ENCODE assay signal across 8 cellular contexts in genomic region chr2:218282173-218282991, GRCh38. TPM values are rescaled to one million over a fixed set of nuclear protein-coding genes. Genes with fewer than 3 reads are reported as not detected.
A peak's percentile ranks its signal among the peaks of the same experiment; 100 is the strongest.
DNase-seq lines count a peak whose midpoint lies in the region; ATAC-seq and TF ChIP-seq lines count a peak whose summit lies in the region.

No MANE protein-coding gene starts in this region.

- ATAC-seq in HG03469 (IDR thresholded peaks at IDR 0.05; ENCODE audit: unreplicated experiment) (no peak), HG03442 (IDR thresholded peaks at IDR 0.05; ENCODE audit: unreplicated experiment) (no peak), HG03520 (IDR thresholded peaks at IDR 0.05; ENCODE audit: unreplicated experiment) (no peak)

- no peaks in the 10 kb centered on the region for H3K4me1 ChIP-seq in HEK293 (ENCODE audit: control insufficient read depth, insufficient read depth, low read length)
- H3K4me1 ChIP-seq in adrenal gland (replicated peaks in 1 of 2): peaks cover 59 to 63% of the 10 kb centered on the region in 2 donors
- H3K4me1 ChIP-seq in spleen: peaks cover 48 to 61% (median 56%) of the 10 kb centered on the region in 6 donors

- H3K4me3 ChIP-seq in HEK293 (ENCODE audit: low read depth, low read length) (no peak overlapping the region), adrenal gland (no peak overlapping the region), spleen (no peak overlapping the region)

- peaks cover 0 to 43% of the 10 kb centered on the region in 2 experiments; a peak in 2 of 3 replicates for H3K36me3 ChIP-seq in HEK293 (ENCODE audit: control insufficient read depth in 2 of 2, insufficient read depth in 1 of 2, low read length in 2 of 2)
- peaks cover 0 to 55% of the 10 kb centered on the region in 2 donors for H3K36me3 ChIP-seq in adrenal gland (replicated peaks in 1 of 2)
- H3K36me3 ChIP-seq in spleen: peaks cover 2 to 80% (median 48%) of the 10 kb centered on the region in 6 donors

- no peak for TF ChIP-seq CTCF in HEK293 (tag by site-specific recombination; IDR thresholded peaks at IDR 0.05)
- TF ChIP-seq CTCF in adrenal gland (IDR thresholded peaks at IDR 0.05): no peak
- TF ChIP-seq CTCF in spleen (IDR thresholded peaks at IDR 0.05 in 8 of 11, conservative IDR thresholded peaks at IDR 0.05 in 3 of 11): no peak

- CTCF ChIA-PET in HEK293 (lab: Yijun Ruan, JAX): interaction anchor here (1.2 kb wide), 1 partner anchor 9 kb away, joined by 4 read pairs; no protein-coding TSS in a partner anchor

- intact Hi-C loops in adrenal gland (cut with DNase I) (no loop called here), spleen (cut with DNase I; ENCODE audit: low total_unique reads) (no loop called here)

- H3K27me3 ChIP-seq in adrenal gland (no peaks in the 10 kb centered on the region), spleen (replicated peaks in 1 of 7) (no peaks in the 10 kb centered on the region)

- WGBS in adrenal gland, 4 donors: 31 to 50% (median 49%) methylated on average over 11 to 17 of the region's 17 CpGs
- 76 to 82% (median 79%) methylated on average over 14 to 17 of the region's 17 CpGs for WGBS in spleen, 5 donors

- H3K9me3 ChIP-seq in HEK293 (ENCODE audit: control insufficient read depth, insufficient read depth, low read depth, low read length): no peaks in the 10 kb centered on the region
- no peaks in the 10 kb centered on the region for H3K9me3 ChIP-seq in adrenal gland (replicated peaks in 1 of 3)
- no peaks in the 10 kb centered on the region for H3K9me3 ChIP-seq in spleen

- no peak overlapping the region for H3K27ac ChIP-seq in HEK293 (ENCODE audit: extremely low read depth, low read depth, low read length)
- peak overlapping the region; percentile 73 to 97 (median 90) for H3K27ac ChIP-seq in adrenal gland
- peak overlapping the region in 7 of 8 donors; percentile 36 to 98 (median 96) for H3K27ac ChIP-seq in spleen

- DNase-seq in adrenal gland (peak in 6 of 7 donors; percentile 60 to 77 (median 69)), hepatic stellate cell (ENCODE audit: low spot score) (peak; percentile 67), spleen (no peak), LoVo (ENCODE audit: low spot score) (no peak)

- POLR2A ChIA-PET in HEK293 (lab: Yijun Ruan, JAX): no interaction called here

- TF ChIP-seq POLR2A in adrenal gland (IDR thresholded peaks at IDR 0.05) (peak in 1 of 2 donors; percentile 10), spleen (IDR thresholded peaks at IDR 0.05) (no peak)

TF ChIP-seq in HEK293, 187 proteins besides CTCF, POLR2A, EP300 and RAD21:
- no peak for TF ChIP-seq ZNF785 (tag by site-specific recombination; IDR thresholded peaks at IDR 0.05)
- peak; percentile 47 for TF ChIP-seq EGR2 (tag by site-specific recombination; IDR thresholded peaks at IDR 0.05; ENCODE audit: low read depth)
- 0 out of 2 replicates have a peak, but pooled peaks have one; percentile 16 for TF ChIP-seq ZFHX2 (tag by site-specific recombination; conservative IDR thresholded peaks at IDR 0.05)
- peak; percentile 42 for TF ChIP-seq ZIC2 (tag by site-specific recombination; IDR thresholded peaks at IDR 0.05)
- TF ChIP-seq FEZF1 (tag by site-specific recombination; IDR thresholded peaks at IDR 0.05): no peak

RNA-seq across cellular contexts. Expression of gene TMBIM1, which starts 9.9 kb away (rescaled TPM):
- total RNA-seq in adrenal gland (100 to 1,000 TPM; 185 to 293 (median 214) TPM), spleen (100 to 1,000 TPM in 3 of 7 donors, 10 to 100 TPM in 4; 79.4 to 121 (median 95.9) TPM)
- polyA plus RNA-seq in adrenal gland (100 to 1,000 TPM in 1 of 3 donors, 10 to 100 TPM in 2; 25.7 to 201 (median 63.8) TPM), spleen (10 to 100 TPM; 17.2 to 33.1 (median 27.4) TPM)

RNA-seq across cellular contexts. Expression of gene PNKD, which starts 12.1 kb away (rescaled TPM):
- total RNA-seq in adrenal gland (100 to 1,000 TPM in 3 of 8 donors, 10 to 100 TPM in 5; 48.8 to 118 (median 87.4) TPM), spleen (10 to 100 TPM; 41.4 to 61.2 (median 47.7) TPM)
- polyA plus RNA-seq in adrenal gland (100 to 1,000 TPM in 2 of 3 donors, 10 to 100 TPM in 1; 56.9 to 181 (median 139) TPM), spleen (10 to 100 TPM; 69.0 to 92.1 (median 83.5) TPM)

RNA-seq across cellular contexts. Expression of gene AAMP, which starts 12.4 kb away (rescaled TPM):
- total RNA-seq in adrenal gland: 100 to 1,000 TPM in 5 of 8 donors, 10 to 100 TPM in 3; 84.9 to 314 (median 110) TPM
- 100 to 1,000 TPM in 1 of 3 donors, 10 to 100 TPM in 2; 54.8 to 129 (median 89.0) TPM for polyA plus RNA-seq in adrenal gland
- 10 to 100 TPM; 55.6 to 84.6 (median 61.9) TPM for total RNA-seq in spleen
- 10 to 100 TPM; 54.1 to 93.8 (median 65.6) TPM for polyA plus RNA-seq in spleen

RNA-seq across cellular contexts. Expression of gene GPBAR1, which starts 21.6 kb away (rescaled TPM):
- total RNA-seq in adrenal gland (10 to 100 TPM in 1 of 8 donors, 1 to 10 TPM in 7; 2.6 to 15.3 (median 4.1) TPM), spleen (10 to 100 TPM in 1 of 7 donors, 1 to 10 TPM in 6; 2.6 to 13.9 (median 7.3) TPM)
- polyA plus RNA-seq in adrenal gland (1 to 10 TPM in 2 of 3 donors, under 1 TPM in 1; 0.11 to 4.0 (median 2.1) TPM), spleen (1 to 10 TPM; 1.4 to 9.0 (median 2.9) TPM)

Comparison
In these comparisons a context has a peak if more than half of its experiments do, and no peak if none do; other contexts are left out.
1. DNase-seq: peak in adrenal gland (6 of 7) and hepatic stellate cell (single experiment); none in spleen (single experiment) and LoVo (single experiment).